17 cellular contexts compared by ENCODE assay signal in genomic region chr12:9699898-9700605, GRCh38. TPM values are rescaled to one million over a fixed set of nuclear protein-coding genes. Genes with fewer than 3 reads are reported as not detected.
DNase-seq lines count a peak whose midpoint lies in the region; ATAC-seq and TF ChIP-seq lines count a peak whose summit lies in the region.
"Had no signal": no experiment of that assay in that cellular context is flagged by ENCODE, and none has a peak within 500 bp of the region (broad histone marks: within the 10 kb centered on the region; RNA-seq: fewer than 3 reads in every experiment).

No MANE protein-coding gene starts in this region.

- no peak for DNase-seq in activated CD4-positive, alpha-beta T cell treated with anti-CD3 and anti-CD28 coated beads for 36 hours
- DNase-seq in activated CD4-positive, alpha-beta T cell treated with anti-CD3 and anti-CD28 coated beads for 1 hour: no peak
- no peak for DNase-seq in activated B cell treated with CpG ODN at 0.5 μM for 24 hours
- DNase-seq in fibroblast of villous mesenchyme (ENCODE audit: low read depth): peak; percentile 38
- no peak for DNase-seq in omental fat pad (ENCODE audit: low spot score)
- DNase-seq in lower leg skin (ENCODE audit: low spot score in 2 of 2): no peak
- no peak for DNase-seq in Karpas-422
- no peak for DNase-seq in hepatocyte (ENCODE audit: low spot score)
- DNase-seq: 8988T; activated CD4-positive, alpha-beta T cell treated with anti-CD3 and anti-CD28 coated beads, Interleukin-2, amount 50 U/mL, for 1 hour; amygdala; DMS153; effector CD8-positive, alpha-beta T cell; H7; NCI-H1436 treated with DMSO at 0.1 percent for 48 hours; trophoblast cell had no signal

- H3K79me2 ChIP-seq in Karpas-422 (ENCODE audit: low read length): no peaks in the 10 kb centered on the region
- H3K79me2 ChIP-seq in hepatocyte: no peaks in the 10 kb centered on the region

- no peak for TF ChIP-seq CTCF in activated B cell treated with CpG ODN at 0.5 μM for 24 hours (IDR thresholded peaks at IDR 0.05)
- TF ChIP-seq CTCF in fibroblast of villous mesenchyme (IDR thresholded peaks at IDR 0.05; ENCODE audit: insufficient read depth, low read depth, low read length): no peak
- no peak for TF ChIP-seq CTCF in omental fat pad (IDR thresholded peaks at IDR 0.05)
- TF ChIP-seq CTCF in lower leg skin (IDR thresholded peaks at IDR 0.05): no peak
- TF ChIP-seq CTCF in hepatocyte (IDR thresholded peaks at IDR 0.05; ENCODE audit: poor library complexity): no peak

- H3K36me3 ChIP-seq in Karpas-422 (ENCODE audit: insufficient read depth, low read length): no peaks in the 10 kb centered on the region
- no peaks in the 10 kb centered on the region for H3K36me3 ChIP-seq in hepatocyte (replicated peaks; ENCODE audit: insufficient read depth, low read depth)

- H3K27me3 ChIP-seq in Karpas-422 (ENCODE audit: low read length): no peaks in the 10 kb centered on the region
- no peaks in the 10 kb centered on the region for H3K27me3 ChIP-seq in hepatocyte

- H3K27me3 Mint-ChIP-seq in activated CD4-positive, alpha-beta T cell treated with anti-CD3 and anti-CD28 coated beads for 36 hours: no peaks in the 10 kb centered on the region
- H3K27me3 Mint-ChIP-seq in activated B cell treated with CpG ODN at 0.5 μM for 24 hours: no peaks in the 10 kb centered on the region

- peaks cover 24% of the 10 kb centered on the region for H3K9me3 Mint-ChIP-seq in activated CD4-positive, alpha-beta T cell treated with anti-CD3 and anti-CD28 coated beads for 36 hours (ENCODE audit: low read depth)
- H3K9me3 Mint-ChIP-seq in activated B cell treated with CpG ODN at 0.5 μM for 24 hours: peaks cover 12% of the 10 kb centered on the region

- no peak overlapping the region for H3K9ac ChIP-seq in Karpas-422 (ENCODE audit: low read length)

- no peak for TF ChIP-seq POLR2A in lower leg skin (IDR thresholded peaks at IDR 0.05)

- H3K4me3 Mint-ChIP-seq in activated CD4-positive, alpha-beta T cell treated with anti-CD3 and anti-CD28 coated beads for 36 hours: no peak overlapping the region
- no peak overlapping the region for H3K4me3 Mint-ChIP-seq in activated B cell treated with CpG ODN at 0.5 μM for 24 hours

- H3K4me1 Mint-ChIP-seq in activated CD4-positive, alpha-beta T cell treated with anti-CD3 and anti-CD28 coated beads for 36 hours: peaks cover 65% of the 10 kb centered on the region
- peaks cover 83% of the 10 kb centered on the region for H3K4me1 Mint-ChIP-seq in activated B cell treated with CpG ODN at 0.5 μM for 24 hours

- no peak overlapping the region for H3K27ac ChIP-seq in Karpas-422 (ENCODE audit: low read length)
- no peak overlapping the region for H3K27ac ChIP-seq in hepatocyte

- no peak overlapping the region for H3K4me3 ChIP-seq in fibroblast of villous mesenchyme (ENCODE audit: low read depth, low read length)
- no peak overlapping the region for H3K4me3 ChIP-seq in lower leg skin (ENCODE audit: low read depth, poor library complexity, severe bottlenecking)
- no peak overlapping the region for H3K4me3 ChIP-seq in Karpas-422 (ENCODE audit: low read length)
- H3K4me3 ChIP-seq in hepatocyte: no peak overlapping the region
- H3K4me3 ChIP-seq: smooth muscle cell had no signal

- POLR2A ChIA-PET in activated CD4-positive, alpha-beta T cell treated with anti-CD3 and anti-CD28 coated beads for 36 hours (lab: Charles Lee): interaction anchor here (0.8 kb wide), 1 partner anchor 36 kb away, joined by 3 read pairs; no protein-coding TSS in a partner anchor
- POLR2A ChIA-PET in activated B cell treated with CpG ODN at 0.5 μM for 24 hours (lab: Charles Lee): interaction anchor here (0.7 to 5.7 kb wide), 20 partner anchors 8 to 67 kb away, joined by 3 to 37 read pairs (median 5); partner anchors contain the start of genes CLEC2D and CLECL1

- H2AFZ ChIP-seq in Karpas-422 (ENCODE audit: low read length): no peak overlapping the region
- no peak overlapping the region for H2AFZ ChIP-seq in hepatocyte

- 81% methylated on average over 2 of the region's 2 CpGs for WGBS in lower leg skin, 2 donors
- 68% methylated on average over 2 of the region's 2 CpGs for WGBS in hepatocyte (ENCODE audit: low lambda C conversion rate, missing lambda C conversion rate)

- peak overlapping the region; percentile 1 for H3K27ac Mint-ChIP-seq in activated CD4-positive, alpha-beta T cell treated with anti-CD3 and anti-CD28 coated beads for 36 hours
- H3K27ac Mint-ChIP-seq in activated B cell treated with CpG ODN at 0.5 μM for 24 hours: peak overlapping the region; percentile 62

- CTCF ChIA-PET in activated CD4-positive, alpha-beta T cell treated with anti-CD3 and anti-CD28 coated beads for 36 hours (lab: Charles Lee): interaction anchor here (0.5 to 1.9 kb wide), 11 partner anchors 8 to 65 kb away, joined by 3 to 9 read pairs (median 3); no protein-coding TSS in a partner anchor
- CTCF ChIA-PET in activated B cell treated with CpG ODN at 0.5 μM for 24 hours (lab: Charles Lee): interaction anchor here (0.7 to 2.4 kb wide), 7 partner anchors 10 to 65 kb away, joined by 3 to 22 read pairs (median 4); partner anchors contain the start of gene CLECL1

- no peaks in the 10 kb centered on the region for H3K9me2 ChIP-seq in Karpas-422 (replicated peaks; ENCODE audit: insufficient read depth, low read length)
- H3K9me2 ChIP-seq in hepatocyte (replicated peaks; ENCODE audit: insufficient read depth): no peaks in the 10 kb centered on the region

- intact Hi-C loops in activated CD4-positive, alpha-beta T cell treated with anti-CD3 and anti-CD28 coated beads for 36 hours (cut with DNase I, micrococcal nuclease): loop anchor here in 1 of 2 experiments (5.0 kb wide), 1 partner anchor 42 kb away; no protein-coding TSS in a partner anchor
- intact Hi-C loops in activated B cell treated with CpG ODN at 0.5 μM for 24 hours (cut with micrococcal nuclease) (loop anchor here (5.0 kb wide), 1 partner anchor 368 kb away; no protein-coding TSS in a partner anchor), lower leg skin (cut with DNase I; ENCODE audit: low total_unique reads) (no loop called here)

- ATAC-seq in activated CD4-positive, alpha-beta T cell treated with anti-CD3 and anti-CD28 coated beads for 36 hours: no peak
- no peak for ATAC-seq in activated B cell treated with CpG ODN at 0.5 μM for 24 hours (ENCODE audit: low read depth)
- peak; percentile 72 for ATAC-seq in omental fat pad (ENCODE audit: low FRiP score)

- H4K20me1 ChIP-seq in Karpas-422 (ENCODE audit: insufficient read depth, low read depth, low read length) (no peaks in the 10 kb centered on the region), hepatocyte (ENCODE audit: insufficient read depth, poor library complexity, severe bottlenecking) (no peaks in the 10 kb centered on the region)

- H3K4me1 ChIP-seq in Karpas-422 (ENCODE audit: low read length): no peaks in the 10 kb centered on the region
- no peaks in the 10 kb centered on the region for H3K4me1 ChIP-seq in hepatocyte (ENCODE audit: insufficient read depth)

- H3K9me3 ChIP-seq in Karpas-422 (ENCODE audit: low read length) (no peaks in the 10 kb centered on the region), hepatocyte (ENCODE audit: low read depth) (no peaks in the 10 kb centered on the region)

- H3K36me3 Mint-ChIP-seq in activated CD4-positive, alpha-beta T cell treated with anti-CD3 and anti-CD28 coated beads for 36 hours (ENCODE audit: low read depth): peaks cover 35% of the 10 kb centered on the region
- H3K36me3 Mint-ChIP-seq in activated B cell treated with CpG ODN at 0.5 μM for 24 hours (ENCODE audit: low read depth): peaks cover 34% of the 10 kb centered on the region

- H3K4me2 ChIP-seq in Karpas-422 (ENCODE audit: low read depth, low read length, poor library complexity, severe bottlenecking): no peak overlapping the region
- no peak overlapping the region for H3K4me2 ChIP-seq in hepatocyte
- H3K4me2 ChIP-seq: smooth muscle cell had no signal

RNA-seq across cellular contexts. Expression of gene CLEC2D, which starts 30.5 kb away (rescaled TPM):
- total RNA-seq in activated CD4-positive, alpha-beta T cell treated with anti-CD3 and anti-CD28 coated beads for 36 hours: 100 to 1,000 TPM; 190 to 212 TPM
- total RNA-seq in activated B cell treated with CpG ODN at 0.5 μM for 24 hours (437 and 492 TPM in 2 replicates), fibroblast of villous mesenchyme (3.9 and 4.5 TPM in 2 replicates), omental fat pad (10 to 100 TPM; 10.4 to 20.5 (median 14.8) TPM), lower leg skin (1 to 10 TPM; 1.6 to 7.8 (median 2.5) TPM), hepatocyte (5.7 and 6.0 TPM in 2 replicates)
- 1.5 and 3.2 TPM in 2 replicates for total RNA-seq in Karpas-422 (2014; rRNA removed; shearing (Covaris generic); ENCODE audit: low replicate concordance)
- polyA plus RNA-seq in hepatocyte: 3.7 and 3.9 TPM in 2 replicates

RNA-seq across cellular contexts. Expression of gene CLECL1, which starts 32.8 kb away (rescaled TPM):
- total RNA-seq in activated CD4-positive, alpha-beta T cell treated with anti-CD3 and anti-CD28 coated beads for 36 hours: 1 to 10 TPM; 3.1 to 3.8 TPM
- total RNA-seq in activated B cell treated with CpG ODN at 0.5 μM for 24 hours: 111 and 115 TPM in 2 replicates
- not detected in 2 replicates for total RNA-seq in fibroblast of villous mesenchyme
- total RNA-seq in omental fat pad: 1 to 10 TPM in 1 of 4 donors, under 1 TPM in 1, not detected in 2; 0.84 to 2.2 TPM
- total RNA-seq in lower leg skin: not detected
- 3.5 and 5.6 TPM in 2 replicates for total RNA-seq in Karpas-422 (2014; rRNA removed; shearing (Covaris generic); ENCODE audit: low replicate concordance)
- not detected in 2 replicates for total RNA-seq in hepatocyte
- polyA plus RNA-seq in hepatocyte: not detected in 2 replicates
- total RNA-seq: H7, smooth muscle cell had no signal
- polyA plus RNA-seq: smooth muscle cell had no signal

Comparison
In these comparisons a context has a peak if more than half of its experiments do, and no peak if none do; other contexts are left out.
1. RNA of gene CLEC2D, which starts 30.5 kb away (total RNA-seq): 437 to 492 TPM in activated B cell treated with CpG ODN at 0.5 μM for 24 hours and 190 to 212 TPM in activated CD4-positive, alpha-beta T cell treated with anti-CD3 and anti-CD28 coated beads for 36 hours; 10.4 to 20.5 TPM in omental fat pad, 5.7 to 6.0 TPM in hepatocyte, 3.9 to 4.5 TPM in fibroblast of villous mesenchyme, 1.5 to 3.2 TPM in Karpas-422 and 1.6 to 7.8 TPM in lower leg skin; every median in the first group is over 4 times any median in the second.
2. RNA of gene CLECL1, which starts 32.8 kb away (total RNA-seq): 111 to 115 TPM in activated B cell treated with CpG ODN at 0.5 μM for 24 hours; 3.5 to 5.6 TPM in Karpas-422, 3.1 to 3.8 TPM in activated CD4-positive, alpha-beta T cell treated with anti-CD3 and anti-CD28 coated beads for 36 hours, 0.84 to 2.2 TPM in omental fat pad, not detected in fibroblast of villous mesenchyme, not detected in lower leg skin and not detected in hepatocyte; every median in the first group is over 10 times any median in the second.